In the genomic region with DNA sequence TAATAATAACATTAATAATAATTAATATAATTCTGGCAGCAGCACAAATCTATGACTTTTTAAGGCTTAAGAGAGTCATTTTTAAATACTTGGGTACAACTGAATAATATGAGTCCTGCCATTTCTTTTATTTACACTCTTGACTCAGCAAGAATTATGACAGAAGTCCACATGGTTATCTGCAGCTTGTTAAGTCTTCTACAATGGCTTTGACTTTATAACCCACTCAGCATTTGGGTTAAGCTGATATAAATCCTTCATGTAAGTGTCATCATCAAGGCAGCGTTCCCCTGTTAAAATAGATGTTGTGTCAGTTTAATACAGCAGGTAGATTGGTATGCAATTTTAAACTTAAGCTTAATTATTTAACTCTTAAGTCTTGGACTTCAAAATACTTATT, we compare ENCODE assay signal across 20 cellular contexts.
DNase-seq lines count a peak whose midpoint lies in the region; ATAC-seq and TF ChIP-seq lines count a peak whose summit lies in the region.
"Had no signal": no experiment of that assay in that cellular context is flagged by ENCODE, and none has a peak within 500 bp of the region (broad histone marks: within the 10 kb centered on the region; RNA-seq: fewer than 3 reads in every experiment).

No MANE protein-coding gene starts in this region.

- BruUV-seq in IMR-90 (replicated peaks; lab: Mats Ljungman, UMichigan), result no TSS peak

- no peak overlapping the region for H2AK5ac ChIP-seq in IMR-90 (ENCODE audit: low read depth, low read length)

- TF ChIP-seq CTCF in IMR-90 (conservative IDR thresholded peaks at IDR 0.05; ENCODE audit: low read depth, low read length) (no peak), colonic mucosa (IDR thresholded peaks at IDR 0.05) (no peak)

- CTCF ChIA-PET in IMR-90 (lab: Yijun Ruan, JAX), result interaction anchor here (1.0 kb wide), 1 partner anchor 11 kb away, joined by 3 read pairs; no protein-coding TSS in a partner anchor

- H3K27me3 ChIP-seq in ACC112 (ENCODE audit: insufficient read depth, low read length) (no peaks in the 10 kb centered on the region), IMR-90 (ENCODE audit: control insufficient read depth, insufficient read depth, low read length) (no peaks in the 10 kb centered on the region), colonic mucosa (no peaks in the 10 kb centered on the region)
- H3K27me3 ChIP-seq: BE2C had no signal

- TF ChIP-seq POLR2A in IMR-90 (IDR thresholded peaks at IDR 0.05; ENCODE audit: low read depth, low read length), result no peak

- DNase-seq in IMR-90, result no peak
- DNase-seq in SK-N-MC (ENCODE audit: low read depth, low spot score), result no peak
- no peak for DNase-seq in epithelial cell of prostate (ENCODE audit: low read depth, low spot score)
- no peak for DNase-seq in stimulated activated naive CD4-positive, alpha-beta T cell (lab: John Stamatoyannopoulos, UW)
- DNase-seq in colonic mucosa, result no peak
- DNase-seq: 8988T; ACHN; BE2C; C1 segment of cervical spinal cord; CD4-positive, CD25-positive, alpha-beta regulatory T cell; CD8-positive, alpha-beta memory T cell; COR-L47; DMS 273 treated with DMSO at 0.1 percent for 48 hours; DMS53; GDM1; GOT3; H7 had no signal

- no peak overlapping the region for H3K14ac ChIP-seq in IMR-90 (replicated peaks; ENCODE audit: low read depth, low read length)

- no peak overlapping the region; the same call in 1 of the 2 replicates for H3K18ac ChIP-seq in IMR-90 (ENCODE audit: low read depth, low read length)

- no peak overlapping the region for H2AK9ac ChIP-seq in IMR-90 (replicated peaks; ENCODE audit: low read depth, low read length, poor library complexity)

- peak overlapping the region; percentile 49 for H2BK20ac ChIP-seq in IMR-90 (ENCODE audit: low read depth, low read length)

- H3K79me1 ChIP-seq in IMR-90 (ENCODE audit: low read depth in 1 of 2, low read length in 2 of 2), result no peaks in the 10 kb centered on the region

- no peak overlapping the region for H3K4me2 ChIP-seq in IMR-90 (ENCODE audit: low read depth, low read length)

- no peak overlapping the region for H3K4ac ChIP-seq in IMR-90 (ENCODE audit: low read depth, low read length)

- H4K91ac ChIP-seq in IMR-90 (ENCODE audit: insufficient read depth, low read depth, low read length), result no peak overlapping the region

- H3K79me2 ChIP-seq in ACC112 (ENCODE audit: control insufficient read depth, insufficient read depth, low read length, unreplicated experiment), result no peaks in the 10 kb centered on the region

- peaks cover 20% of the 10 kb centered on the region for H3K4me1 ChIP-seq in ACC112 (ENCODE audit: control insufficient read depth, insufficient read depth, low read length, unreplicated experiment)
- peaks cover 2% of the 10 kb centered on the region; the same call in 1 of the 2 replicates for H3K4me1 ChIP-seq in IMR-90 (ENCODE audit: control insufficient read depth, insufficient read depth, low read length)
- H3K4me1 ChIP-seq in colonic mucosa, result no peaks in the 10 kb centered on the region
- H3K4me1 ChIP-seq: BE2C had no signal

- no CpG with 5 or more reads among the region's 1 CpG for WGBS in IMR-90 (ENCODE audit: extremely low coverage in 2 of 2, insufficient read length in 1 of 2), 2 experiments

- H3K27ac ChIP-seq in ACC112 (ENCODE audit: low read depth, low read length) (peak overlapping the region; percentile 53; the same call in 1 of the 2 replicates), IMR-90 (ENCODE audit: insufficient read depth, low read length) (no peak overlapping the region), SK-N-MC (peak overlapping the region; percentile 58; the same call in 1 of the 2 replicates), epithelial cell of prostate (peak overlapping the region; percentile 8), colonic mucosa (no peak overlapping the region)

- H3K36me3 ChIP-seq in ACC112 (ENCODE audit: insufficient read depth, low read length) (no peaks in the 10 kb centered on the region; the same call in 1 of the 2 replicates), IMR-90 (ENCODE audit: control insufficient read depth, insufficient read depth, low read length) (no peaks in the 10 kb centered on the region), SK-N-MC (ENCODE audit: insufficient read depth, low read length) (no peaks in the 10 kb centered on the region), colonic mucosa (no peaks in the 10 kb centered on the region)
- H3K36me3 ChIP-seq: BE2C had no signal

- H4K5ac ChIP-seq in IMR-90 (ENCODE audit: low read depth, low read length), result no peak overlapping the region

- no peaks in the 10 kb centered on the region for H3K9me3 ChIP-seq in IMR-90 (ENCODE audit: control insufficient read depth, insufficient read depth, low read length)
- H3K9me3 ChIP-seq in SK-N-MC (ENCODE audit: low read depth, low read length), result no peaks in the 10 kb centered on the region
- H3K9me3 ChIP-seq in colonic mucosa, result no peaks in the 10 kb centered on the region
- H3K9me3 ChIP-seq: BE2C had no signal

- H3K23ac ChIP-seq in IMR-90 (ENCODE audit: low read depth, low read length), result no peak overlapping the region

- no peak overlapping the region for H4K8ac ChIP-seq in IMR-90 (ENCODE audit: low read depth in 2 of 2, low read length in 2 of 2)

- POLR2A ChIA-PET in IMR-90 (lab: Charles Lee; ENCODE audit: unreplicated experiment), result no interaction called here

- no peaks in the 10 kb centered on the region for H4K20me1 ChIP-seq in IMR-90 (ENCODE audit: insufficient read depth, low read length)

- H3K4me3 ChIP-seq in ACC112 (ENCODE audit: low read depth, low read length) (no peak overlapping the region), IMR-90 (ENCODE audit: insufficient read depth, low read depth, low read length) (no peak overlapping the region), SK-N-MC (no peak overlapping the region), colonic mucosa (no peak overlapping the region)

- peaks cover 2% of the 10 kb centered on the region; the same call in 1 of the 2 replicates for H3K9me1 ChIP-seq in IMR-90 (ENCODE audit: insufficient read depth, low read length)

- in situ Hi-C loops in IMR-90 (cut with MboI; ENCODE audit: low sequenced_read_pairs), result loop anchor here (5.0 kb wide), 1 partner anchor 76 kb away; no protein-coding TSS in a partner anchor

- dilution Hi-C loops in IMR-90 (cut with HindIII; ENCODE audit: low sequenced_read_pairs, unreplicated experiment), result no loop called here

- no peak overlapping the region for H2BK120ac ChIP-seq in IMR-90 (ENCODE audit: low read depth, low read length)

- no peak overlapping the region for H2BK5ac ChIP-seq in IMR-90 (ENCODE audit: low read depth, low read length, poor library complexity, severe bottlenecking)

- TF ChIP-seq RAD21 in IMR-90 (IDR thresholded peaks at IDR 0.05; ENCODE audit: low read length), result no peak

- no peak overlapping the region for H3K9ac ChIP-seq in IMR-90 (ENCODE audit: low read depth, low read length)
- H3K9ac ChIP-seq in SK-N-MC (ENCODE audit: insufficient read length), result no peak overlapping the region
- H3K9ac ChIP-seq in colonic mucosa (ENCODE audit: low read depth in 2 of 2, low read length in 2 of 2), result no peak overlapping the region

- no peak overlapping the region for H3K56ac ChIP-seq in IMR-90 (ENCODE audit: extremely low read depth, insufficient read depth, low read length)

- intact Hi-C loops in IMR-90 (cut with micrococcal nuclease), result loop anchor here (5.0 to 10.0 kb wide), 4 partner anchors 284 to 1056 kb away; a partner anchor contains a TSS
- intact Hi-C loops in colonic mucosa (cut with DNase I), result no loop called here

- H2AFZ ChIP-seq in ACC112 (ENCODE audit: low read length, unreplicated experiment) (no peak overlapping the region), IMR-90 (replicated peaks; ENCODE audit: low read length, poor library complexity) (no peak overlapping the region)

- H2BK15ac ChIP-seq in IMR-90 (ENCODE audit: low read depth, low read length), result no peak overlapping the region

- ATAC-seq in IMR-90 (ENCODE audit: low read depth) (no peak), HG03175 (IDR thresholded peaks at IDR 0.05; ENCODE audit: unreplicated experiment) (no peak)
- ATAC-seq: HCT116 had no signal

TF ChIP-seq in IMR-90, 13 proteins besides CTCF, POLR2A, EP300 and RAD21:
- no peak for TF ChIP-seq MAZ (IDR thresholded peaks at IDR 0.05; ENCODE audit: borderline replicate concordance, low read depth, low read length)

Comparison
In these comparisons a context has a peak if more than half of its experiments do, and no peak if none do; other contexts are left out.
1. H3K27ac ChIP-seq: peak in ACC112 (single experiment), SK-N-MC (single experiment) and epithelial cell of prostate (single experiment); none in IMR-90 (single experiment) and colonic mucosa (single experiment).